In genomic region chrX:2794336-2794735, GRCh38 we compare ENCODE assay signal across 29 cellular contexts. TPM values are rescaled to one million over a fixed set of nuclear protein-coding genes. Genes with fewer than 3 reads are reported as not detected.
"Had no signal": no experiment of that assay in that cellular context is flagged by ENCODE, and none has a peak within 500 bp of the region (broad histone marks: within the 10 kb centered on the region; RNA-seq: fewer than 3 reads in every experiment).

No MANE protein-coding gene starts in this region.

- H3K4me3 ChIP-seq: left ventricle myocardium inferior, lung, pancreas, prostate gland, skin epidermis, stomach, testis, thyroid gland, transverse colon, upper lobe of left lung, vagina had no signal

- H3K4me1 ChIP-seq: left ventricle myocardium inferior, pancreas, prostate gland, stomach, testis, thyroid gland, transverse colon, upper lobe of left lung, vagina had no signal

- FAIRE-seq: islet of Langerhans had no signal

- H3K27me3 ChIP-seq: pancreas, stomach, testis, thyroid gland, transverse colon, upper lobe of left lung, vagina had no signal

- DNase-seq: hypothalamus; immature natural killer cell; left ventricle myocardium inferior; mesendoderm; naive B cell; natural killer cell; nephron progenitor cell; nucleus accumbens; pancreas; posterior cingulate gyrus; retina; stimulated activated CD4-positive, alpha-beta T cell treated with anti-CD3 and anti-CD28 coated beads, Interleukin-12 subunit alpha, Interleukin-12 subunit beta, amount 100 ng/mL, for 4 hours; stimulated activated CD4-positive, alpha-beta T cell treated with anti-CD3 and anti-CD28 coated beads, Interleukin-15, amount 100 ng/mL, for 24 hours; stimulated activated CD4-positive, alpha-beta T cell treated with anti-CD3 and anti-CD28 coated beads, Interleukin-2, amount 100 ng/mL, for 24 hours; stimulated activated CD4-positive, alpha-beta T cell treated with anti-CD3 and anti-CD28 coated beads, Interleukin-4, amount 100 ng/mL, for 1 hour; stimulated activated naive B cell treated with anti-CD40 and anti-IgM and Interleukin-4, amounts not matched to agents 10 μg/mL and 1 μg/mL and 100 μg/mL, for 72 hours; stimulated activated naive CD8-positive, alpha-beta T cell treated with anti-CD3 and anti-CD28 coated beads, Interleukin-15, Interleukin-2, amounts not matched to agents 100 U/mL and 50 U/mL, for 24 hours; stomach; testis; thyroid gland; transverse colon had no signal

- H3K9me3 ChIP-seq: left ventricle myocardium inferior, pancreas, prostate gland, stomach, testis, thyroid gland, transverse colon, upper lobe of left lung, vagina had no signal

- H3K36me3 Mint-ChIP-seq: mesothelial cell of epicardium; naive B cell; natural killer cell; stimulated activated naive B cell treated with anti-CD40 and anti-IgM and Interleukin-4, amounts not matched to agents 10 μg/mL and 1 μg/mL and 100 μg/mL, for 72 hours had no signal

- H3K9me3 Mint-ChIP-seq: immature natural killer cell; mesothelial cell of epicardium; naive B cell; natural killer cell; nephron progenitor cell; stimulated activated naive B cell treated with anti-CD40 and anti-IgM and Interleukin-4, amounts not matched to agents 10 μg/mL and 1 μg/mL and 100 μg/mL, for 72 hours had no signal

- H3K36me3 ChIP-seq: left ventricle myocardium inferior, pancreas, prostate gland, stomach, thyroid gland, transverse colon, upper lobe of left lung, vagina had no signal

- H3K27ac Mint-ChIP-seq: immature natural killer cell; mesothelial cell of epicardium; naive B cell; natural killer cell; nephron progenitor cell; stimulated activated naive B cell treated with anti-CD40 and anti-IgM and Interleukin-4, amounts not matched to agents 10 μg/mL and 1 μg/mL and 100 μg/mL, for 72 hours had no signal

- H3K27ac ChIP-seq: left ventricle myocardium inferior, pancreas, prostate gland, skin epidermis, stomach, testis, thyroid gland, transverse colon, upper lobe of left lung, vagina had no signal

- H3K4me3 Mint-ChIP-seq: immature natural killer cell; mesothelial cell of epicardium; natural killer cell; nephron progenitor cell; stimulated activated naive B cell treated with anti-CD40 and anti-IgM and Interleukin-4, amounts not matched to agents 10 μg/mL and 1 μg/mL and 100 μg/mL, for 72 hours had no signal

- H3K4me1 Mint-ChIP-seq: immature natural killer cell, natural killer cell had no signal

RNA-seq across cellular contexts. Expression of gene GYG2, which starts 34.4 kb away (rescaled TPM):
- total RNA-seq: mononuclear cell, natural killer cell had no signal
- polyA plus RNA-seq: immature natural killer cell had no signal

RNA-seq across cellular contexts. Expression of gene XG, which starts 42.5 kb away (rescaled TPM):
- total RNA-seq: stomach had no signal
- polyA plus RNA-seq: immature natural killer cell had no signal
